Comparison of ENCODE assay signal across 1 cellular context in the genomic region with DNA sequence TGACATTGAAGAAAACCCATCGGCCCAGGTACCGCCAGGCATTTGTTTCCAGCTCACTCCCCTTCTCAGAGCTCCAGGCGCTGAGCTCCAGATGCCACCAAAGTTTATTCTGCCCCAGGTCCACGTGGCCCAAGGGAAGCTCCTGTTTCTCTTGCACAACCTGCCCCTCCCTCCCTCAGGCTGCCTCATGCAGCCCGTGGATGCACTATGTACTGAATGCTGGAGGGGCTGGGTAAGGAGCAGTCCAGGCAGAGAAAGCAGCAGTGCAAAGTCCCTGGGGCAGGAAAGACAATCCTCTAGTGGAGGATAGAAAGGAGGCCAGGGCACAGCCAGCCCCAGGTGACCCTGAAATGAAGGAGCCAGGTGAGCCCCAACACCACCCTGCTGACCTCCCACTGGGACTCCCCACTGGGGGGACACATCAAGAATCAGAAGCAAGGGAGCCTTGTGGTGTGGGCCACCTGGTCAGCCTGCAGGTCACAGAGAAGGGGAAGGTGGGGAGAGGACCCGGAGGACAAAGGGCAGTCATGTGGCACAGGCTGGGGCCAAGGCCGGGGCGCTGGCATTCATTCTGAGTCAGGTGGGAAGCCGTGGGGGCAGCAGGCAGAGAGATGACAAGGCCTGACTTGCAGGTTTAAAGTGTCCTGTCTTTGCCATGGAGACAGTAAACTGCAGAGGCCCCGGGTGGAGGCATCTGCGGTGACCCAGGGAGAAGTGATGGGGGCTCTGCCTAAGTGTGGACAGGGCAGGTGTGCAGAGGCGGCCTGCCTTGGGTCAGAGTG.
A peak's percentile ranks its signal among the peaks of the same experiment; 100 is the strongest.
TF ChIP-seq lines count a peak whose summit lies in the region.

No MANE protein-coding gene starts in this region.

TF ChIP-seq in HepG2, 621 proteins besides CTCF, POLR2A, EP300 and RAD21 (continued from another document and continues in another):
- TF ChIP-seq PAXIP1 (CRISPR knock-in tag; conservative IDR thresholded peaks at IDR 0.05) (peak; percentile 50), RBAK (CRISPR knock-in tag; IDR thresholded peaks at IDR 0.05) (peak; percentile 100), ZNF776 (CRISPR knock-in tag; IDR thresholded peaks at IDR 0.05) (no peak), ZNF18 (CRISPR knock-in tag; IDR thresholded peaks at IDR 0.05; ENCODE audit: insufficient replicate concordance) (peak; percentile 32), ZNF780A (CRISPR knock-in tag; IDR thresholded peaks at IDR 0.05) (0 out of 2 replicates have a peak, but pooled peaks have one; percentile 26), TBX2 (CRISPR knock-in tag; IDR thresholded peaks at IDR 0.05; ENCODE audit: borderline replicate concordance) (no peak; the same call in 1 of the 2 replicates), NFKB2 (CRISPR knock-in tag; IDR thresholded peaks at IDR 0.05; ENCODE audit: borderline replicate concordance) (no peak), ZFP36L1 (CRISPR knock-in tag; IDR thresholded peaks at IDR 0.05) (peak; percentile 82), ZNF160 (CRISPR knock-in tag; IDR thresholded peaks at IDR 0.05) (no peak), STAT5B (CRISPR knock-in tag; IDR thresholded peaks at IDR 0.05) (no peak), FOXJ3 (CRISPR knock-in tag; IDR thresholded peaks at IDR 0.05; ENCODE audit: borderline replicate concordance) (no peak), TIGD3 (CRISPR knock-in tag; IDR thresholded peaks at IDR 0.05; ENCODE audit: borderline replicate concordance) (no peak), PCBP1 (IDR thresholded peaks at IDR 0.05; ENCODE audit: borderline replicate concordance, low read depth, low read length) (no peak), ZNF672 (CRISPR knock-in tag; IDR thresholded peaks at IDR 0.05) (no peak), ZNF3 (CRISPR knock-in tag; IDR thresholded peaks at IDR 0.05) (0 out of 2 replicates have a peak, but pooled peaks have one; percentile 41), ZNF234 (CRISPR knock-in tag; conservative IDR thresholded peaks at IDR 0.05) (no peak), ZNF329 (CRISPR knock-in tag; IDR thresholded peaks at IDR 0.05; ENCODE audit: low read depth) (no peak), TAF1 (CRISPR knock-in tag; IDR thresholded peaks at IDR 0.05) (no peak), PTBP1 (IDR thresholded peaks at IDR 0.05; ENCODE audit: low read depth, low read length, poor library complexity, severe bottlenecking) (no peak), SATB2 (CRISPR knock-in tag; IDR thresholded peaks at IDR 0.05) (no peak), MBNL3 (CRISPR knock-in tag; conservative IDR thresholded peaks at IDR 0.05) (no peak), ZNF770 (CRISPR knock-in tag; IDR thresholded peaks at IDR 0.05) (peak; percentile 91), ZMYM2 (CRISPR knock-in tag; IDR thresholded peaks at IDR 0.05) (peak; percentile 95), LRRFIP1 (CRISPR knock-in tag; conservative IDR thresholded peaks at IDR 0.05) (no peak), KAT7 (CRISPR knock-in tag; IDR thresholded peaks at IDR 0.05; ENCODE audit: borderline replicate concordance) (no peak), TSC22D2 (CRISPR knock-in tag; IDR thresholded peaks at IDR 0.05; ENCODE audit: borderline replicate concordance) (no peak), NFIC (IDR thresholded peaks at IDR 0.05; ENCODE audit: low read length) (no peak), PRPF4 (IDR thresholded peaks at IDR 0.05; ENCODE audit: low read depth, low read length, poor library complexity, severe bottlenecking) (no peak)
- TF ChIP-seq, protein P1, sequence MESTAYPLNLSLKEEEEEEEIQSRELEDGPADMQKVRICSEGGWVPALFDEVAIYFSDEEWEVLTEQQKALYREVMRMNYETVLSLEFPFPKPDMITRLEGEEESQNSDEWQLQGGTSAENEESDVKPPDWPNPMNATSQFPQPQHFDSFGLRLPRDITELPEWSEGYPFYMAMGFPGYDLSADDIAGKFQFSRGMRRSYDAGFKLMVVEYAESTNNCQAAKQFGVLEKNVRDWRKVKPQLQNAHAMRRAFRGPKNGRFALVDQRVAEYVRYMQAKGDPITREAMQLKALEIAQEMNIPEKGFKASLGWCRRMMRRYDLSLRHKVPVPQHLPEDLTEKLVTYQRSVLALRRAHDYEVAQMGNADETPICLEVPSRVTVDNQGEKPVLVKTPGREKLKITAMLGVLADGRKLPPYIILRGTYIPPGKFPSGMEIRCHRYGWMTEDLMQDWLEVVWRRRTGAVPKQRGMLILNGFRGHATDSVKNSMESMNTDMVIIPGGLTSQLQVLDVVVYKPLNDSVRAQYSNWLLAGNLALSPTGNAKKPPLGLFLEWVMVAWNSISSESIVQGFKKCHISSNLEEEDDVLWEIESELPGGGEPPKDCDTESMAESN (CRISPR knock-in tag; conservative IDR thresholded peaks at IDR 0.05): peak; percentile 60; the same call in 1 of the 2 replicates
- TF ChIP-seq, protein P2, sequence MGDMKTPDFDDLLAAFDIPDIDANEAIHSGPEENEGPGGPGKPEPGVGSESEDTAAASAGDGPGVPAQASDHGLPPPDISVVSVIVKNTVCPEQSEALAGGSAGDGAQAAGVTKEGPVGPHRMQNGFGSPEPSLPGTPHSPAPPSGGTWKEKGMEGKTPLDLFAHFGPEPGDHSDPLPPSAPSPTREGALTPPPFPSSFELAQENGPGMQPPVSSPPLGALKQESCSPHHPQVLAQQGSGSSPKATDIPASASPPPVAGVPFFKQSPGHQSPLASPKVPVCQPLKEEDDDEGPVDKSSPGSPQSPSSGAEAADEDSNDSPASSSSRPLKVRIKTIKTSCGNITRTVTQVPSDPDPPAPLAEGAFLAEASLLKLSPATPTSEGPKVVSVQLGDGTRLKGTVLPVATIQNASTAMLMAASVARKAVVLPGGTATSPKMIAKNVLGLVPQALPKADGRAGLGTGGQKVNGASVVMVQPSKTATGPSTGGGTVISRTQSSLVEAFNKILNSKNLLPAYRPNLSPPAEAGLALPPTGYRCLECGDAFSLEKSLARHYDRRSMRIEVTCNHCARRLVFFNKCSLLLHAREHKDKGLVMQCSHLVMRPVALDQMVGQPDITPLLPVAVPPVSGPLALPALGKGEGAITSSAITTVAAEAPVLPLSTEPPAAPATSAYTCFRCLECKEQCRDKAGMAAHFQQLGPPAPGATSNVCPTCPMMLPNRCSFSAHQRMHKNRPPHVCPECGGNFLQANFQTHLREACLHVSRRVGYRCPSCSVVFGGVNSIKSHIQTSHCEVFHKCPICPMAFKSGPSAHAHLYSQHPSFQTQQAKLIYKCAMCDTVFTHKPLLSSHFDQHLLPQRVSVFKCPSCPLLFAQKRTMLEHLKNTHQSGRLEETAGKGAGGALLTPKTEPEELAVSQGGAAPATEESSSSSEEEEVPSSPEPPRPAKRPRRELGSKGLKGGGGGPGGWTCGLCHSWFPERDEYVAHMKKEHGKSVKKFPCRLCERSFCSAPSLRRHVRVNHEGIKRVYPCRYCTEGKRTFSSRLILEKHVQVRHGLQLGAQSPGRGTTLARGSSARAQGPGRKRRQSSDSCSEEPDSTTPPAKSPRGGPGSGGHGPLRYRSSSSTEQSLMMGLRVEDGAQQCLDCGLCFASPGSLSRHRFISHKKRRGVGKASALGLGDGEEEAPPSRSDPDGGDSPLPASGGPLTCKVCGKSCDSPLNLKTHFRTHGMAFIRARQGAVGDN (CRISPR knock-in tag; IDR thresholded peaks at IDR 0.05): peak; percentile 59
